In the genomic region with DNA sequence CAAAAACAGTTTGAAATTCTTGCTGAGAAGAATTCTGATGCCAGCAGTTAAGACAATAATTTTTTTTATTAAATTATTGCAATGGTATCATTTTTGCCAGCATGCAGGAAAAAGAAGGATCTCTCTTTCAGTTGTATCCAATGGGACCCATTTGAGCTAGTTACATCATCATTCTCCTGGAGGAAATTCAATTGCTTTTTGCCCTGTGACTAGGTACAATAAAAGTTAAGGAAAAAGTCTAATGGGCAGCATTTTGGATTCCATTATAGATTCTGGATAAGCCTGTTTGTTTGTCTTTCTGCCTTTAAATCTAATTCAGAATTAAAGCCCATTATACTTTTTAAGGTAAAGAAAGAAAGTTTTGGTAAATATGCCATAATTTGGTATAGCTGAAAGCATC, we compare ENCODE assay signal across 2 cellular contexts.
TF ChIP-seq lines count a peak whose summit lies in the region.

No MANE protein-coding gene starts in this region.

TF ChIP-seq in liver, 16 proteins besides CTCF, POLR2A, EP300 and RAD21:
- TF ChIP-seq TAF1 (conservative IDR thresholded peaks at IDR 0.05) (no peak), SP1 (IDR thresholded peaks at IDR 0.05) (peak; percentile 42), EGR1 (IDR thresholded peaks at IDR 0.05; ENCODE audit: low read depth in 2 of 2) (no peak), GABPA (IDR thresholded peaks at IDR 0.05 in 1 of 2, conservative IDR thresholded peaks at IDR 0.05 in 1 of 2) (peak in 1 of 2 donors; percentile 14), YY1 (IDR thresholded peaks at IDR 0.05) (peak; percentile 47), FOXA1 (IDR thresholded peaks at IDR 0.05) (no peak), FOXA2 (IDR thresholded peaks at IDR 0.05) (no peak), HNF4G (IDR thresholded peaks at IDR 0.05) (no peak), JUND (IDR thresholded peaks at IDR 0.05) (peak in 1 of 2 donors; percentile 24), RXRA (IDR thresholded peaks at IDR 0.05) (no peak), HNF4A (conservative IDR thresholded peaks at IDR 0.05) (peak; percentile 63 to 76), NR2F2 (IDR thresholded peaks at IDR 0.05) (no peak)
- TF ChIP-seq, protein P1, sequence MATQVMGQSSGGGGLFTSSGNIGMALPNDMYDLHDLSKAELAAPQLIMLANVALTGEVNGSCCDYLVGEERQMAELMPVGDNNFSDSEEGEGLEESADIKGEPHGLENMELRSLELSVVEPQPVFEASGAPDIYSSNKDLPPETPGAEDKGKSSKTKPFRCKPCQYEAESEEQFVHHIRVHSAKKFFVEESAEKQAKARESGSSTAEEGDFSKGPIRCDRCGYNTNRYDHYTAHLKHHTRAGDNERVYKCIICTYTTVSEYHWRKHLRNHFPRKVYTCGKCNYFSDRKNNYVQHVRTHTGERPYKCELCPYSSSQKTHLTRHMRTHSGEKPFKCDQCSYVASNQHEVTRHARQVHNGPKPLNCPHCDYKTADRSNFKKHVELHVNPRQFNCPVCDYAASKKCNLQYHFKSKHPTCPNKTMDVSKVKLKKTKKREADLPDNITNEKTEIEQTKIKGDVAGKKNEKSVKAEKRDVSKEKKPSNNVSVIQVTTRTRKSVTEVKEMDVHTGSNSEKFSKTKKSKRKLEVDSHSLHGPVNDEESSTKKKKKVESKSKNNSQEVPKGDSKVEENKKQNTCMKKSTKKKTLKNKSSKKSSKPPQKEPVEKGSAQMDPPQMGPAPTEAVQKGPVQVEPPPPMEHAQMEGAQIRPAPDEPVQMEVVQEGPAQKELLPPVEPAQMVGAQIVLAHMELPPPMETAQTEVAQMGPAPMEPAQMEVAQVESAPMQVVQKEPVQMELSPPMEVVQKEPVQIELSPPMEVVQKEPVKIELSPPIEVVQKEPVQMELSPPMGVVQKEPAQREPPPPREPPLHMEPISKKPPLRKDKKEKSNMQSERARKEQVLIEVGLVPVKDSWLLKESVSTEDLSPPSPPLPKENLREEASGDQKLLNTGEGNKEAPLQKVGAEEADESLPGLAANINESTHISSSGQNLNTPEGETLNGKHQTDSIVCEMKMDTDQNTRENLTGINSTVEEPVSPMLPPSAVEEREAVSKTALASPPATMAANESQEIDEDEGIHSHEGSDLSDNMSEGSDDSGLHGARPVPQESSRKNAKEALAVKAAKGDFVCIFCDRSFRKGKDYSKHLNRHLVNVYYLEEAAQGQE (IDR thresholded peaks at IDR 0.05), result no peak
- TF ChIP-seq, protein P2, sequence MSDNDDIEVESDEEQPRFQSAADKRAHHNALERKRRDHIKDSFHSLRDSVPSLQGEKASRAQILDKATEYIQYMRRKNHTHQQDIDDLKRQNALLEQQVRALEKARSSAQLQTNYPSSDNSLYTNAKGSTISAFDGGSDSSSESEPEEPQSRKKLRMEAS (IDR thresholded peaks at IDR 0.05), result peak; percentile 14
- TF ChIP-seq, protein P3, sequence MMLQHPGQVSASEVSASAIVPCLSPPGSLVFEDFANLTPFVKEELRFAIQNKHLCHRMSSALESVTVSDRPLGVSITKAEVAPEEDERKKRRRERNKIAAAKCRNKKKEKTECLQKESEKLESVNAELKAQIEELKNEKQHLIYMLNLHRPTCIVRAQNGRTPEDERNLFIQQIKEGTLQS (IDR thresholded peaks at IDR 0.05), result peak; percentile 56
- TF ChIP-seq, protein P4, sequence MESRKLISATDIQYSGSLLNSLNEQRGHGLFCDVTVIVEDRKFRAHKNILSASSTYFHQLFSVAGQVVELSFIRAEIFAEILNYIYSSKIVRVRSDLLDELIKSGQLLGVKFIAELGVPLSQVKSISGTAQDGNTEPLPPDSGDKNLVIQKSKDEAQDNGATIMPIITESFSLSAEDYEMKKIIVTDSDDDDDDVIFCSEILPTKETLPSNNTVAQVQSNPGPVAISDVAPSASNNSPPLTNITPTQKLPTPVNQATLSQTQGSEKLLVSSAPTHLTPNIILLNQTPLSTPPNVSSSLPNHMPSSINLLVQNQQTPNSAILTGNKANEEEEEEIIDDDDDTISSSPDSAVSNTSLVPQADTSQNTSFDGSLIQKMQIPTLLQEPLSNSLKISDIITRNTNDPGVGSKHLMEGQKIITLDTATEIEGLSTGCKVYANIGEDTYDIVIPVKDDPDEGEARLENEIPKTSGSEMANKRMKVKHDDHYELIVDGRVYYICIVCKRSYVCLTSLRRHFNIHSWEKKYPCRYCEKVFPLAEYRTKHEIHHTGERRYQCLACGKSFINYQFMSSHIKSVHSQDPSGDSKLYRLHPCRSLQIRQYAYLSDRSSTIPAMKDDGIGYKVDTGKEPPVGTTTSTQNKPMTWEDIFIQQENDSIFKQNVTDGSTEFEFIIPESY (IDR thresholded peaks at IDR 0.05), result peak; percentile 7

TF ChIP-seq in HepG2, 621 proteins besides CTCF, POLR2A, EP300 and RAD21:
- TF ChIP-seq, protein P4 (CRISPR knock-in tag; IDR thresholded peaks at IDR 0.05), result no peak
- TF ChIP-seq NRL (CRISPR knock-in tag; IDR thresholded peaks at IDR 0.05; ENCODE audit: borderline replicate concordance) (no peak), ZNF446 (CRISPR knock-in tag; IDR thresholded peaks at IDR 0.05) (no peak), TCF12 (IDR thresholded peaks at IDR 0.05) (no peak), TCF12 (CRISPR knock-in tag; IDR thresholded peaks at IDR 0.05) (no peak), MTA3 (CRISPR knock-in tag; IDR thresholded peaks at IDR 0.05) (no peak), ZSCAN21 (CRISPR knock-in tag; IDR thresholded peaks at IDR 0.05; ENCODE audit: borderline replicate concordance) (no peak), MIER3 (CRISPR knock-in tag; IDR thresholded peaks at IDR 0.05; ENCODE audit: borderline replicate concordance) (no peak), MYC (CRISPR knock-in tag; IDR thresholded peaks at IDR 0.05; ENCODE audit: borderline replicate concordance) (no peak), ZC3H13 (CRISPR knock-in tag; IDR thresholded peaks at IDR 0.05) (no peak), ZNF180 (CRISPR knock-in tag; IDR thresholded peaks at IDR 0.05; ENCODE audit: borderline replicate concordance, low read depth) (no peak), REL (CRISPR knock-in tag; conservative IDR thresholded peaks at IDR 0.05) (no peak), ZNF331 (CRISPR knock-in tag; IDR thresholded peaks at IDR 0.05) (no peak), SRF (IDR thresholded peaks at IDR 0.05; ENCODE audit: low read depth, low read length) (no peak)
- TF ChIP-seq, protein P5, sequence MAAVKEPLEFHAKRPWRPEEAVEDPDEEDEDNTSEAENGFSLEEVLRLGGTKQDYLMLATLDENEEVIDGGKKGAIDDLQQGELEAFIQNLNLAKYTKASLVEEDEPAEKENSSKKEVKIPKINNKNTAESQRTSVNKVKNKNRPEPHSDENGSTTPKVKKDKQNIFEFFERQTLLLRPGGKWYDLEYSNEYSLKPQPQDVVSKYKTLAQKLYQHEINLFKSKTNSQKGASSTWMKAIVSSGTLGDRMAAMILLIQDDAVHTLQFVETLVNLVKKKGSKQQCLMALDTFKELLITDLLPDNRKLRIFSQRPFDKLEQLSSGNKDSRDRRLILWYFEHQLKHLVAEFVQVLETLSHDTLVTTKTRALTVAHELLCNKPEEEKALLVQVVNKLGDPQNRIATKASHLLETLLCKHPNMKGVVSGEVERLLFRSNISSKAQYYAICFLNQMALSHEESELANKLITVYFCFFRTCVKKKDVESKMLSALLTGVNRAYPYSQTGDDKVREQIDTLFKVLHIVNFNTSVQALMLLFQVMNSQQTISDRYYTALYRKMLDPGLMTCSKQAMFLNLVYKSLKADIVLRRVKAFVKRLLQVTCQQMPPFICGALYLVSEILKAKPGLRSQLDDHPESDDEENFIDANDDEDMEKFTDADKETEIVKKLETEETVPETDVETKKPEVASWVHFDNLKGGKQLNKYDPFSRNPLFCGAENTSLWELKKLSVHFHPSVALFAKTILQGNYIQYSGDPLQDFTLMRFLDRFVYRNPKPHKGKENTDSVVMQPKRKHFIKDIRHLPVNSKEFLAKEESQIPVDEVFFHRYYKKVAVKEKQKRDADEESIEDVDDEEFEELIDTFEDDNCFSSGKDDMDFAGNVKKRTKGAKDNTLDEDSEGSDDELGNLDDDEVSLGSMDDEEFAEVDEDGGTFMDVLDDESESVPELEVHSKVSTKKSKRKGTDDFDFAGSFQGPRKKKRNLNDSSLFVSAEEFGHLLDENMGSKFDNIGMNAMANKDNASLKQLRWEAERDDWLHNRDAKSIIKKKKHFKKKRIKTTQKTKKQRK (IDR thresholded peaks at IDR 0.05; ENCODE audit: low read length), result no peak
